ENCODE assay signal across 1 cellular context in genomic region chr6:90403489-90404381, GRCh38.
TF ChIP-seq lines count a peak whose summit lies in the region.

No MANE protein-coding gene starts in this region.

TF ChIP-seq in HEK293, 187 proteins besides CTCF, POLR2A, EP300 and RAD21 (continued from another document):
- TF ChIP-seq, protein P1, sequence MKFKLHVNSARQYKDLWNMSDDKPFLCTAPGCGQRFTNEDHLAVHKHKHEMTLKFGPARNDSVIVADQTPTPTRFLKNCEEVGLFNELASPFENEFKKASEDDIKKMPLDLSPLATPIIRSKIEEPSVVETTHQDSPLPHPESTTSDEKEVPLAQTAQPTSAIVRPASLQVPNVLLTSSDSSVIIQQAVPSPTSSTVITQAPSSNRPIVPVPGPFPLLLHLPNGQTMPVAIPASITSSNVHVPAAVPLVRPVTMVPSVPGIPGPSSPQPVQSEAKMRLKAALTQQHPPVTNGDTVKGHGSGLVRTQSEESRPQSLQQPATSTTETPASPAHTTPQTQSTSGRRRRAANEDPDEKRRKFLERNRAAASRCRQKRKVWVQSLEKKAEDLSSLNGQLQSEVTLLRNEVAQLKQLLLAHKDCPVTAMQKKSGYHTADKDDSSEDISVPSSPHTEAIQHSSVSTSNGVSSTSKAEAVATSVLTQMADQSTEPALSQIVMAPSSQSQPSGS (tag by site-specific recombination; IDR thresholded peaks at IDR 0.05; ENCODE audit: low read depth): no peak
- TF ChIP-seq PRDM2 (tag by site-specific recombination; IDR thresholded peaks at IDR 0.05; ENCODE audit: borderline replicate concordance): no peak
- no peak for TF ChIP-seq GLI2 (tag by site-specific recombination; IDR thresholded peaks at IDR 0.05; ENCODE audit: borderline replicate concordance, low read depth)
- TF ChIP-seq ZNF302 (tag by site-specific recombination; IDR thresholded peaks at IDR 0.05; ENCODE audit: low read depth): no peak
- TF ChIP-seq ZNF133 (tag by site-specific recombination; IDR thresholded peaks at IDR 0.05): no peak
- no peak for TF ChIP-seq ZNF391 (tag by site-specific recombination; IDR thresholded peaks at IDR 0.05; ENCODE audit: borderline replicate concordance, low read depth)
- TF ChIP-seq ZNF350 (tag by site-specific recombination; IDR thresholded peaks at IDR 0.05): no peak
- TF ChIP-seq KLF16 (tag by site-specific recombination; IDR thresholded peaks at IDR 0.05): no peak
- no peak for TF ChIP-seq ZNF670 (tag by site-specific recombination; IDR thresholded peaks at IDR 0.05; ENCODE audit: low read depth)
- TF ChIP-seq ZNF16 (tag by site-specific recombination; IDR thresholded peaks at IDR 0.05; ENCODE audit: low read depth): no peak
- no peak for TF ChIP-seq ZNF629 (tag by site-specific recombination; IDR thresholded peaks at IDR 0.05)
- TF ChIP-seq ZNF529 (tag by site-specific recombination; IDR thresholded peaks at IDR 0.05; ENCODE audit: insufficient replicate concordance): no peak
- 0 out of 2 replicates have a peak, but pooled peaks have one; percentile 21 for TF ChIP-seq ZNF600 (tag by site-specific recombination; IDR thresholded peaks at IDR 0.05)
- TF ChIP-seq ZNF37A (tag by site-specific recombination; IDR thresholded peaks at IDR 0.05): no peak
- no peak for TF ChIP-seq ZNF621 (tag by site-specific recombination; IDR thresholded peaks at IDR 0.05)
- TF ChIP-seq MZF1 (tag by site-specific recombination; IDR thresholded peaks at IDR 0.05; ENCODE audit: borderline replicate concordance): peak; percentile 83; the same call in 1 of the 2 replicates
- TF ChIP-seq ZNF239 (tag by site-specific recombination; IDR thresholded peaks at IDR 0.05): no peak
- TF ChIP-seq ZBTB21 (tag by site-specific recombination; IDR thresholded peaks at IDR 0.05): no peak
- no peak for TF ChIP-seq ZNF114 (tag by site-specific recombination; IDR thresholded peaks at IDR 0.05)
- TF ChIP-seq ZBTB7A (tag by site-specific recombination; IDR thresholded peaks at IDR 0.05; ENCODE audit: low read depth): no peak
- no peak for TF ChIP-seq ZNF155 (tag by site-specific recombination; IDR thresholded peaks at IDR 0.05)
- no peak for TF ChIP-seq ZNF354C (tag by site-specific recombination; IDR thresholded peaks at IDR 0.05; ENCODE audit: borderline replicate concordance, low read depth)
- no peak for TF ChIP-seq SCRT1 (tag by site-specific recombination; IDR thresholded peaks at IDR 0.05; ENCODE audit: borderline replicate concordance)
- no peak for TF ChIP-seq OVOL3 (tag by site-specific recombination; IDR thresholded peaks at IDR 0.05)
- TF ChIP-seq ZNF138 (tag by site-specific recombination; IDR thresholded peaks at IDR 0.05; ENCODE audit: borderline replicate concordance): no peak
- no peak for TF ChIP-seq ZNF19 (tag by site-specific recombination; IDR thresholded peaks at IDR 0.05; ENCODE audit: low read depth)
- no peak for TF ChIP-seq ZSCAN30 (tag by site-specific recombination; IDR thresholded peaks at IDR 0.05)
- TF ChIP-seq ZNF776 (tag by site-specific recombination; IDR thresholded peaks at IDR 0.05; ENCODE audit: borderline replicate concordance): no peak
- no peak for TF ChIP-seq ZNF837 (tag by site-specific recombination; IDR thresholded peaks at IDR 0.05)
- TF ChIP-seq KLF17 (tag by site-specific recombination; IDR thresholded peaks at IDR 0.05): peak; percentile 65; the same call in 1 of the 2 replicates
